ENCODE assay signal across 25 cellular contexts in the genomic region with DNA sequence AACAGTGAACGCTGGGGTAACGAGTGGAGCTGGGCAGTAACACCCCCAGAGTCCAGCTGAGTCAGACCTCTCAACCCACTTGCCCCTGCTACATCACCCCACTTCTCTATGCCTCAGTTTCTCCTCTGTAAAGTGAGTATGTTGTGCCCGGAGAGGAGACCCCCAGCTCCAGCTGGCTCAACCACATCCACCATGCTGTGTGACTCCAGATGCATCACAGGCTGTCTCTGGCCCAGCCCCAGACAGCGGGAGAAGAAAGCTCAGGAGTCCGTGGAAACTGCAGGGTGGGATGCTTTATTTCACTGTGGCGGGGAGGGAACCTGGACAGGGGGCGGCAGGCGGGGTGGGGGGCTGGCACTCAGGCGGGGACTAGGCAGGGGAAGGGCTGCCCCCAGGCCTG.
"Had no signal": no experiment of that assay in that cellular context is flagged by ENCODE, and none has a peak within 500 bp of the region (broad histone marks: within the 10 kb centered on the region; RNA-seq: fewer than 3 reads in every experiment).

No MANE protein-coding gene starts in this region.

- H3K4me3 ChIP-seq: colonic mucosa, esophagus squamous epithelium, gastrocnemius medialis, heart right ventricle, left lung, lower lobe of right lung, mucosa of descending colon had no signal

- H3K27ac ChIP-seq: colonic mucosa, epithelial cell of prostate, esophagus squamous epithelium, gastrocnemius medialis, heart right ventricle, left lung, lower lobe of right lung had no signal

- H3K9me3 ChIP-seq: colonic mucosa, esophagus squamous epithelium, gastrocnemius medialis, heart right ventricle, left lung, lower lobe of right lung, mucosa of descending colon had no signal

- H3K36me3 ChIP-seq: colonic mucosa had no signal

- H3K27me3 ChIP-seq: colonic mucosa, esophagus squamous epithelium, gastrocnemius medialis, heart right ventricle, left lung had no signal

- DNase-seq: colonic mucosa; cortex of kidney; effector CD8-positive, alpha-beta T cell; effector memory CD8-positive, alpha-beta T cell; endodermal cell; erythroblast; esophagus squamous epithelium; foreskin fibroblast; foreskin melanocyte; gastrocnemius medialis; glutamatergic neuron; head of caudate nucleus; heart right ventricle; hippocampal formation; left cardiac atrium; left lung; left ventricle myocardium superior; lower lobe of right lung; mesenchymal stem cell; mucosa of descending colon had no signal

- ATAC-seq: effector memory CD8-positive, alpha-beta T cell; esophagus mucosa; gastrocnemius medialis; heart right ventricle; left lung; left ventricle myocardium superior; mucosa of descending colon had no signal

- H3K4me1 ChIP-seq: colonic mucosa, esophagus squamous epithelium, gastrocnemius medialis, left lung had no signal

- FAIRE-seq: endometrium, islet of Langerhans, keratinocyte had no signal
